In the genomic region with DNA sequence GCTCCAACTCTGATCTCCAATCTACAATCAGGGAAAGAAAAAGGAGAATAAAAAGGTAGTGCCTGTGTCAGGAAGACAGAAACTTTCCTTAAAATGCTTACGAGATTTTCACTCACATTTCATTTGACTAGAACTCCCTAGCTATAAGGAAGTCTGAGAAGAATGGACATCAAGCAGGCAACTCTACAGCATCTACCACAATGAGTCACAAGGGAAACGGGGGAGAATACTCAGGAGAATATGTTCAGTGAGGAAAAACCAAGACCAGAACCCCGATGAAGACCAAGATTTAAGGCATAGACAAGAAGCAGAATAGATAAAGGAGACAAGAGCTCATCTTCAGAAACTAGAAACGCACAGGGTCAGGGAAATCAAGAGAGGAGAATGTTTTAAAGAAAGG, we compare ENCODE assay signal across 13 cellular contexts. TPM values are rescaled to one million over a fixed set of nuclear protein-coding genes. Genes with fewer than 3 reads are reported as not detected.
DNase-seq lines count a peak whose midpoint lies in the region; FAIRE-seq and TF ChIP-seq lines count a peak whose summit lies in the region.
"Had no signal": no experiment of that assay in that cellular context is flagged by ENCODE, and none has a peak within 500 bp of the region (broad histone marks: within the 10 kb centered on the region; RNA-seq: fewer than 3 reads in every experiment).

No MANE protein-coding gene starts in this region.

- DNase-seq in EL, result peak; percentile 47
- DNase-seq in Kasumi-1 (lab: John Stamatoyannopoulos, UW), result peak; percentile 62 to 73
- peak; percentile 20 for DNase-seq in astrocyte (ENCODE audit: low read depth)
- DNase-seq in kidney glomerular epithelial cell (lab: John Stamatoyannopoulos, UW), result peak; percentile 47
- no peak for DNase-seq in HK-2 (ENCODE audit: unreplicated experiment)
- no peak for DNase-seq in frontal cortex (ENCODE audit: low spot score in 2 of 2)
- no peak for DNase-seq in stimulated activated CD4-positive, alpha-beta T cell treated with anti-CD3 and anti-CD28 coated beads, Interleukin-4, amount 100 ng/mL, for 1 hour
- DNase-seq in SKM-1 (lab: John Stamatoyannopoulos, UW; ENCODE audit: unreplicated experiment), result no peak
- DNase-seq: NCI-H1105, NCI-H524 treated with DMSO at 0.1 percent for 48 hours had no signal

- FAIRE-seq in astrocyte (lab: Jason Lieb, UNC), result peak; percentile 17
- FAIRE-seq in frontal cortex (lab: Jason Lieb, UNC), result no peak
- FAIRE-seq: colon had no signal

- peaks cover 2% of the 10 kb centered on the region for H3K4me1 ChIP-seq in astrocyte (ENCODE audit: insufficient read depth, low read length)

- H3K4me1 Mint-ChIP-seq in astrocyte (ENCODE audit: low read depth, unreplicated experiment), result no peaks in the 10 kb centered on the region

- H3K4me2 ChIP-seq in astrocyte (ENCODE audit: low read length), result peak overlapping the region; percentile 73

- H3K4me3 ChIP-seq in astrocyte (ENCODE audit: insufficient read depth, low read depth, low read length), result peak overlapping the region; percentile 11
- H3K4me3 ChIP-seq: heart right ventricle had no signal

- H2AFZ ChIP-seq in astrocyte (ENCODE audit: low read depth, low read length), result peak overlapping the region; percentile 27

- H4K20me1 ChIP-seq in astrocyte (ENCODE audit: insufficient read depth, low read length), result no peaks in the 10 kb centered on the region

- H3K36me3 Mint-ChIP-seq in astrocyte (ENCODE audit: low read depth, unreplicated experiment), result no peaks in the 10 kb centered on the region

- no peak for TF ChIP-seq CTCF in astrocyte (IDR thresholded peaks at IDR 0.05; ENCODE audit: insufficient read depth, low read depth, low read length)

- no peaks in the 10 kb centered on the region for H3K9me3 ChIP-seq in astrocyte (ENCODE audit: insufficient read depth, low read depth, low read length)
- H3K9me3 ChIP-seq: heart right ventricle had no signal

- no peaks in the 10 kb centered on the region for H3K36me3 ChIP-seq in astrocyte (ENCODE audit: insufficient read depth, low read length)

- H3K27ac ChIP-seq in astrocyte (ENCODE audit: low read depth, low read length), result no peak overlapping the region
- H3K27ac ChIP-seq: heart right ventricle had no signal

- H3K27me3 Mint-ChIP-seq in astrocyte (ENCODE audit: low read depth, unreplicated experiment), result peaks cover 4% of the 10 kb centered on the region
- H3K27me3 Mint-ChIP-seq: memory B cell had no signal

- H3K79me2 ChIP-seq in astrocyte (ENCODE audit: insufficient read depth, low read length), result no peaks in the 10 kb centered on the region

- H3K27ac Mint-ChIP-seq in astrocyte (ENCODE audit: unreplicated experiment), result no peak overlapping the region
- H3K27ac Mint-ChIP-seq: memory B cell had no signal

- no peak overlapping the region for H3K9ac ChIP-seq in astrocyte (ENCODE audit: low read length)

- H3K4me3 Mint-ChIP-seq in astrocyte (ENCODE audit: unreplicated experiment), result no peak overlapping the region
- H3K4me3 Mint-ChIP-seq: memory B cell had no signal

- H3K9me3 Mint-ChIP-seq in astrocyte (ENCODE audit: unreplicated experiment), result no peaks in the 10 kb centered on the region
- H3K9me3 Mint-ChIP-seq: memory B cell had no signal

- H3K27me3 ChIP-seq in astrocyte (ENCODE audit: insufficient read depth, low read length), result no peaks in the 10 kb centered on the region
- H3K27me3 ChIP-seq: heart right ventricle had no signal

RNA-seq across cellular contexts. Expression of a gene that starts 9.0 kb away (rescaled TPM):
- total RNA-seq in astrocyte, result 9.7 and 12.2 TPM in 2 replicates
- 2.0 TPM for total RNA-seq in frontal cortex

RNA-seq across cellular contexts. Expression of a gene that starts 51.5 kb away (rescaled TPM):
- total RNA-seq in astrocyte, result 29.7 and 30.0 TPM in 2 replicates
- total RNA-seq in frontal cortex, result 52.2 TPM

Comparison
In these comparisons a context has a peak if more than half of its experiments do, and no peak if none do; other contexts are left out.
1. DNase-seq: peak in EL (single experiment), Kasumi-1 (2 of 2), astrocyte (single experiment) and kidney glomerular epithelial cell (single experiment); none in HK-2 (single experiment), frontal cortex (0 of 2), stimulated activated CD4-positive, alpha-beta T cell treated with anti-CD3 and anti-CD28 coated beads, Interleukin-4, amount 100 ng/mL, for 1 hour (single experiment) and SKM-1 (single experiment).